19 cellular contexts compared by ENCODE assay signal in the genomic region with DNA sequence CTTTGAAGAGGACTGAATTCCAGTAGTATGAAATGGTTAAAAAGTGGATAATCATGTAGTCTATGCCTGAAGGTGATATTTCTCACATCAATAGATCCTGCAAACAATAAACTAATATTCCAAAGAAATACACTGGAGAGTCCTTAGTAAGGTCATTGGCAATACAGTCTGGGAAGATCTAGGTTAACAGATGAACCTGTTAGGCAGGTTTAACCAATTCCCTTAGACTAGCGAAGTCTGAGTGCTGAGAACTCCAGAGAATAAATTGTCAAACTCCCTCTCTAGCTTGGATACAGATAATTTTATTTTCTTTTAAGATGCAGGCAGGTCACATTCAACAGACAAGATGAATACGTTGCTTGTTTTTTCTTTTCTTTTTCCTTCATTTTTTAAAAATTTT. TPM values are rescaled to one million over a fixed set of nuclear protein-coding genes. Genes with fewer than 3 reads are reported as not detected.
DNase-seq lines count a peak whose midpoint lies in the region; ATAC-seq and TF ChIP-seq lines count a peak whose summit lies in the region.
"Had no signal": no experiment of that assay in that cellular context is flagged by ENCODE, and none has a peak within 500 bp of the region (broad histone marks: within the 10 kb centered on the region; RNA-seq: fewer than 3 reads in every experiment).

No MANE protein-coding gene starts in this region.

- no peak for TF ChIP-seq CTCF in MCF 10A (IDR thresholded peaks at IDR 0.05; ENCODE audit: unreplicated experiment)
- TF ChIP-seq CTCF in breast epithelium (IDR thresholded peaks at IDR 0.05), result no peak
- no peak for TF ChIP-seq CTCF in OCI-LY7 (conservative IDR thresholded peaks at IDR 0.05; ENCODE audit: low read length)
- no peak for TF ChIP-seq CTCF in hepatocyte (IDR thresholded peaks at IDR 0.05; ENCODE audit: poor library complexity)
- no peak for TF ChIP-seq CTCF in thyroid gland (IDR thresholded peaks at IDR 0.05)
- TF ChIP-seq CTCF in foreskin fibroblast (IDR thresholded peaks at IDR 0.05; ENCODE audit: low read depth, low read length), result no peak

- DNase-seq in MCF 10A (ENCODE audit: unreplicated experiment) (no peak), breast epithelium (ENCODE audit: low spot score in 2 of 2) (no peak), OCI-LY7 (ENCODE audit: low spot score) (no peak), hepatocyte (ENCODE audit: low spot score) (no peak), thyroid gland (no peak), foreskin fibroblast (no peak), NCI-H2171 treated with DMSO at 0.1 percent for 48 hours (lab: John Stamatoyannopoulos, UW) (no peak)
- DNase-seq: activated CD8-positive, alpha-beta memory T cell treated with anti-CD3 and anti-CD28 coated beads for 24 hours; activated T-cell treated with anti-CD3 and anti-CD28 coated beads, Interleukin-2, amount 50 U/mL, for 72 hours; DMS153; MM.1S; NCI-H1694 treated with DMSO at 0.1 percent for 48 hours; NCI-H446 treated with DMSO at 0.1 percent for 48 hours; nephron progenitor cell; T-helper 2 cell had no signal

- H3K27me3 ChIP-seq in breast epithelium (no peaks in the 10 kb centered on the region), hepatocyte (no peaks in the 10 kb centered on the region), thyroid gland (no peaks in the 10 kb centered on the region)
- H3K27me3 ChIP-seq: esophagus muscularis mucosa had no signal

- intact Hi-C loops in MCF 10A (cut with micrococcal nuclease), result loop anchor here (5.0 kb wide), 2 partner anchors 56 to 71 kb away; no protein-coding TSS in a partner anchor
- intact Hi-C loops in breast epithelium (cut with DNase I; ENCODE audit: low total_unique reads), result no loop called here
- intact Hi-C loops in OCI-LY7 (cut with micrococcal nuclease; ENCODE audit: unreplicated experiment), result no loop called here
- intact Hi-C loops in thyroid gland (cut with DNase I), result no loop called here

- H3K36me3 Mint-ChIP-seq in MCF 10A (ENCODE audit: insufficient read depth, unreplicated experiment), result no peaks in the 10 kb centered on the region

- H3K4me3 ChIP-seq in breast epithelium (peak overlapping the region in 1 of 3 donors; percentile 75), OCI-LY7 (ENCODE audit: low read depth, low read length, poor library complexity, severe bottlenecking) (no peak overlapping the region), hepatocyte (no peak overlapping the region), thyroid gland (replicated peaks in 1 of 3) (no peak overlapping the region), foreskin fibroblast (ENCODE audit: low read depth in 1 of 2, low read length in 2 of 2) (no peak overlapping the region)

- BruUV-seq in MCF 10A (replicated peaks; lab: Mats Ljungman, UMichigan) (no TSS peak), OCI-LY7 (replicated peaks; lab: Mats Ljungman, UMichigan) (no TSS peak)

- no peaks in the 10 kb centered on the region for H3K9me3 Mint-ChIP-seq in MCF 10A (ENCODE audit: unreplicated experiment)
- H3K9me3 Mint-ChIP-seq: activated T-cell treated with anti-CD3 and anti-CD28 coated beads, Interleukin-2, amount 50 U/mL, for 72 hours had no signal

- 84% methylated on average over 2 of the region's 2 CpGs for WGBS in hepatocyte (ENCODE audit: low lambda C conversion rate, missing lambda C conversion rate)
- 54 to 56% methylated on average over 2 of the region's 2 CpGs for WGBS in thyroid gland, 2 donors

- ATAC-seq in GM19328 (IDR thresholded peaks at IDR 0.05; ENCODE audit: unreplicated experiment), result no peak
- ATAC-seq: activated T-cell treated with anti-CD3 and anti-CD28 coated beads, Interleukin-2, amount 50 U/mL, for 72 hours had no signal

- no peak for TF ChIP-seq POLR2A in breast epithelium (IDR thresholded peaks at IDR 0.05)
- TF ChIP-seq POLR2A in thyroid gland (IDR thresholded peaks at IDR 0.05), result no peak

- H3K4me1 Mint-ChIP-seq in MCF 10A (ENCODE audit: insufficient read depth, unreplicated experiment), result peaks cover 10% of the 10 kb centered on the region

- H3K9me3 ChIP-seq in breast epithelium (no peaks in the 10 kb centered on the region), OCI-LY7 (ENCODE audit: low read length) (no peaks in the 10 kb centered on the region), hepatocyte (ENCODE audit: low read depth) (no peaks in the 10 kb centered on the region), thyroid gland (no peaks in the 10 kb centered on the region)
- H3K9me3 ChIP-seq: esophagus muscularis mucosa had no signal

- H2AFZ ChIP-seq in OCI-LY7 (ENCODE audit: low read length), result peak overlapping the region; percentile 14; the same call in 1 of the 2 replicates
- no peak overlapping the region for H2AFZ ChIP-seq in hepatocyte

- no peaks in the 10 kb centered on the region for H3K27me3 Mint-ChIP-seq in MCF 10A (ENCODE audit: insufficient read depth, unreplicated experiment)

- POLR2A ChIA-PET in MCF 10A (lab: Yijun Ruan, JAX), result interaction anchor here (0.8 to 4.2 kb wide), 5 partner anchors 10 to 102 kb away, joined by 3 to 29 read pairs (median 5); no protein-coding TSS in a partner anchor
- POLR2A ChIA-PET in OCI-LY7 (lab: Charles Lee), result interaction anchor here (0.6 kb wide), 2 partner anchors 45 to 530 kb away, joined by 3 to 4 read pairs; no protein-coding TSS in a partner anchor

- no peaks in the 10 kb centered on the region for H3K36me3 ChIP-seq in breast epithelium
- no peaks in the 10 kb centered on the region for H3K36me3 ChIP-seq in OCI-LY7 (ENCODE audit: insufficient read depth, low read length)
- H3K36me3 ChIP-seq in hepatocyte (replicated peaks; ENCODE audit: insufficient read depth, low read depth), result no peaks in the 10 kb centered on the region
- no peaks in the 10 kb centered on the region for H3K36me3 ChIP-seq in thyroid gland
- H3K36me3 ChIP-seq: esophagus muscularis mucosa had no signal

- H4K20me1 ChIP-seq in OCI-LY7 (ENCODE audit: insufficient read depth, low read length) (no peaks in the 10 kb centered on the region), hepatocyte (ENCODE audit: insufficient read depth, poor library complexity, severe bottlenecking) (no peaks in the 10 kb centered on the region)

- H3K27ac ChIP-seq in breast epithelium (no peak overlapping the region), OCI-LY7 (ENCODE audit: low read depth, low read length, poor library complexity, severe bottlenecking) (no peak overlapping the region), hepatocyte (no peak overlapping the region), thyroid gland (peak overlapping the region; percentile 65 to 87 (median 70))
- H3K27ac ChIP-seq: C4-2B had no signal

- H3K4me2 ChIP-seq in OCI-LY7 (ENCODE audit: low read length), result peak overlapping the region; percentile 37
- peak overlapping the region; percentile 89 for H3K4me2 ChIP-seq in hepatocyte

- H3K4me3 Mint-ChIP-seq in MCF 10A (ENCODE audit: unreplicated experiment), result peak overlapping the region; percentile 89

- H3K79me2 ChIP-seq in OCI-LY7 (ENCODE audit: insufficient read depth, low read depth, low read length), result no peaks in the 10 kb centered on the region
- H3K79me2 ChIP-seq in hepatocyte, result peaks cover 45% of the 10 kb centered on the region

- CTCF ChIA-PET in MCF 10A (lab: Yijun Ruan, JAX), result interaction anchor here (1.1 to 1.9 kb wide), 5 partner anchors 15 to 71 kb away, joined by 3 to 9 read pairs (median 7); no protein-coding TSS in a partner anchor
- CTCF ChIA-PET in OCI-LY7 (lab: Charles Lee; ENCODE audit: unreplicated experiment), result interaction anchor here (0.8 kb wide), 1 partner anchor 16 kb away, joined by 3 read pairs; no protein-coding TSS in a partner anchor

- H3K27ac Mint-ChIP-seq in MCF 10A (ENCODE audit: low read depth, unreplicated experiment), result no peak overlapping the region
- H3K27ac Mint-ChIP-seq: activated T-cell treated with anti-CD3 and anti-CD28 coated beads, Interleukin-2, amount 50 U/mL, for 72 hours; nephron progenitor cell; progenitor cell of endocrine pancreas had no signal

- H3K4me1 ChIP-seq in breast epithelium (peaks cover 6 to 7% of the 10 kb centered on the region in 2 donors), OCI-LY7 (ENCODE audit: insufficient read depth, low read length, poor library complexity, severe bottlenecking) (peaks cover 49% of the 10 kb centered on the region), hepatocyte (ENCODE audit: insufficient read depth) (peaks cover 13% of the 10 kb centered on the region), thyroid gland (peaks cover 32% of the 10 kb centered on the region in 2 donors)

- H3K9me2 ChIP-seq in OCI-LY7 (ENCODE audit: insufficient read depth, low read length) (no peaks in the 10 kb centered on the region), hepatocyte (replicated peaks; ENCODE audit: insufficient read depth) (no peaks in the 10 kb centered on the region)

RNA-seq across cellular contexts. Expression of gene GPR157, which starts 2.4 kb away (rescaled TPM):
- total RNA-seq in MCF 10A (2022) (8.1 and 12.7 TPM in 2 replicates), breast epithelium (10 to 100 TPM in 1 of 3 donors, 1 to 10 TPM in 2; 4.3 to 11.7 (median 9.2) TPM), OCI-LY7 (2022) (4.1 and 5.4 TPM in 2 replicates), hepatocyte (15.3 and 18.6 TPM in 2 replicates), thyroid gland (10 to 100 TPM in 1 of 4 donors, 1 to 10 TPM in 3; 5.6 to 10.4 (median 7.3) TPM)
- 1.1 and 1.4 TPM in 2 replicates for total RNA-seq in OCI-LY7 (2014; rRNA removed; shearing (Covaris generic))
- 6.9 and 14.4 TPM in 2 replicates for polyA plus RNA-seq in hepatocyte

RNA-seq across cellular contexts. Expression of gene SLC2A5, which starts 57.1 kb away (rescaled TPM):
- total RNA-seq in MCF 10A (2022), result 0.39 and 0.61 TPM in 2 replicates
- total RNA-seq in breast epithelium, result 1 to 10 TPM; 2.3 to 2.8 (median 2.7) TPM
- total RNA-seq in OCI-LY7 (2014; rRNA removed; shearing (Covaris generic)), result 109 and 112 TPM in 2 replicates
- total RNA-seq in OCI-LY7 (2022), result 123 and 183 TPM in 2 replicates
- 7.2 TPM in 2 replicates for total RNA-seq in hepatocyte
- 7.1 and 8.2 TPM in 2 replicates for polyA plus RNA-seq in hepatocyte
- 1 to 10 TPM in 1 of 4 donors, under 1 TPM in 3; 0.73 to 1.1 (median 0.88) TPM for total RNA-seq in thyroid gland
- total RNA-seq: activated T-cell treated with anti-CD3 and anti-CD28 coated beads, Interleukin-2, amount 50 U/mL, for 72 hours; progenitor cell of endocrine pancreas had no signal

Comparison
In these comparisons a context has a peak if more than half of its experiments do, and no peak if none do; other contexts are left out.
1. H3K27ac ChIP-seq: peak in thyroid gland (3 of 3); none in breast epithelium (0 of 2), OCI-LY7 (single experiment) and hepatocyte (single experiment).
2. RNA of gene SLC2A5, which starts 57.1 kb away (total RNA-seq): 109 to 183 TPM in OCI-LY7; 7.2 TPM in hepatocyte, 2.3 to 2.8 TPM in breast epithelium, 0.73 to 1.1 TPM in thyroid gland and 0.39 to 0.61 TPM in MCF 10A; every median in the first group is over 10 times any median in the second.